In the genomic region with DNA sequence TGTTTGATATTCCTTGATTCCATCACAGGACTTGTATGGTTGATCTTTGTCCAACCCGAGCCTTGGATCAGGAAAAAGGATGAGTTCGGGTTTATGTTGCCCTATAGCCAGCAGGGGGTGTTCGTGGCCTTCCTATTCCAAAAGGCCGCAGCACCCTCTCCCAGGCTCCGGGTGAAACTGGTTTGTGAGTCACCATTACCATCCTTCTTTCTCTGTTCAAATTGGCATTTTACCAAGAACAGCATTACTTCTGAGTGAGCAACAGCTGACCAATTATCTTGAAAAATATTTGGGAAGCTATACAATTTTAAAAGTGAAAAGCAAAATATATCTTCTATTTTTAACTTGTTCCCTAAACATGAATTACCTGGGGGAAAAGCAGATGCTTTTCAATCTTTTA, we compare ENCODE assay signal across 7 cellular contexts. TPM values are rescaled to one million over a fixed set of nuclear protein-coding genes. Genes with fewer than 3 reads are reported as not detected.
DNase-seq lines count a peak whose midpoint lies in the region; ATAC-seq, FAIRE-seq and TF ChIP-seq lines count a peak whose summit lies in the region.

No MANE protein-coding gene starts in this region.

- TF ChIP-seq CTCF in brain microvascular endothelial cell (IDR thresholded peaks at IDR 0.05; ENCODE audit: low read depth, low read length, missing control alignments) (peak; percentile 79), smooth muscle cell (IDR thresholded peaks at IDR 0.05; ENCODE audit: borderline replicate concordance, insufficient read depth, poor library complexity, severe bottlenecking) (peak; percentile 74)

- peak overlapping the region; percentile 72 for H3K9ac ChIP-seq in smooth muscle cell (ENCODE audit: low read depth)

- no peaks in the 10 kb centered on the region for H3K79me2 ChIP-seq in smooth muscle cell (ENCODE audit: low read depth)

- H4K20me1 ChIP-seq in smooth muscle cell (ENCODE audit: low read depth) = no peaks in the 10 kb centered on the region

- H2AFZ ChIP-seq in smooth muscle cell (ENCODE audit: low read depth) = no peak overlapping the region

- ATAC-seq in HG02642 (IDR thresholded peaks at IDR 0.05; ENCODE audit: poor library complexity, unreplicated experiment) = no peak

- DNase-seq in GM12892 (ENCODE audit: insufficient read length) (peak; percentile 27), NCI-H2081 treated with DMSO at 0.1 percent for 48 hours (lab: John Stamatoyannopoulos, UW) (peak; percentile 78), UCSD-AML1 (lab: John Stamatoyannopoulos, UW; ENCODE audit: unreplicated experiment) (peak; percentile 54), brain microvascular endothelial cell (peak; percentile 94), iPS DF 4.7 (ENCODE audit: extremely low read depth, low spot score) (peak; percentile 41), smooth muscle cell (lab: John Stamatoyannopoulos, UW; ENCODE audit: unreplicated experiment) (peak; percentile 23)

- H3K27ac ChIP-seq in brain microvascular endothelial cell (peak overlapping the region; percentile 90), smooth muscle cell (ENCODE audit: low read depth) (peak overlapping the region; percentile 92)

- 3% methylated on average over 5 of the region's 5 CpGs for WGBS in smooth muscle cell (ENCODE audit: low lambda C conversion rate)

- peak overlapping the region; percentile 77 for H3K4me2 ChIP-seq in smooth muscle cell

- H3K27me3 ChIP-seq in brain microvascular endothelial cell (replicated peaks) = no peaks in the 10 kb centered on the region
- H3K27me3 ChIP-seq in smooth muscle cell (ENCODE audit: low read depth) = no peaks in the 10 kb centered on the region

- H3K4me1 ChIP-seq in smooth muscle cell (ENCODE audit: low read depth) = peaks cover 21% of the 10 kb centered on the region

- H3F3A ChIP-seq in smooth muscle cell (ENCODE audit: low read depth) = peaks cover 11% of the 10 kb centered on the region

- peak; percentile 53 for FAIRE-seq in GM12892 (lab: Jason Lieb, UNC)

- H3K4me3 ChIP-seq in brain microvascular endothelial cell (ENCODE audit: low read depth, low read length) (no peak overlapping the region), smooth muscle cell (no peak overlapping the region)

- in situ Hi-C loops in brain microvascular endothelial cell (cut with HindIII; ENCODE audit: low pct_ligation_motif_present, low sequenced_read_pairs) = no loop called here

- no peak for TF ChIP-seq POLR2A in GM12892 (IDR thresholded peaks at IDR 0.05; ENCODE audit: low read depth, low read length)

- H3K9me3 ChIP-seq in smooth muscle cell (replicated peaks; ENCODE audit: low read depth) = no peaks in the 10 kb centered on the region

- no peaks in the 10 kb centered on the region for H3K36me3 ChIP-seq in brain microvascular endothelial cell (replicated peaks)
- no peaks in the 10 kb centered on the region for H3K36me3 ChIP-seq in smooth muscle cell (ENCODE audit: low read depth)

RNA-seq across cellular contexts. Expression of a gene that starts 24.3 kb away (rescaled TPM):
- polyA plus RNA-seq in GM12892 (2012; ENCODE audit: missing spikeins) = not detected
- not detected in 2 replicates for total RNA-seq in smooth muscle cell
- not detected in 2 replicates for polyA plus RNA-seq in smooth muscle cell

RNA-seq across cellular contexts. Expression of a gene that starts 28.1 kb away (rescaled TPM):
- not detected for polyA plus RNA-seq in GM12892 (2012; ENCODE audit: missing spikeins)
- total RNA-seq in smooth muscle cell = 39.7 and 46.3 TPM in 2 replicates
- 4.5 and 14.4 TPM in 2 replicates for polyA plus RNA-seq in smooth muscle cell

RNA-seq across cellular contexts. Expression of a gene that starts 42.3 kb away (rescaled TPM):
- polyA plus RNA-seq in GM12892 (2012; ENCODE audit: missing spikeins) = not detected
- total RNA-seq in smooth muscle cell = not detected in 2 replicates
- not detected in 2 replicates for polyA plus RNA-seq in smooth muscle cell

RNA-seq across cellular contexts. Expression of a gene that starts 57.4 kb away (rescaled TPM):
- polyA plus RNA-seq in GM12892 (2012; ENCODE audit: missing spikeins) = not detected
- not detected in 2 replicates for total RNA-seq in smooth muscle cell
- polyA plus RNA-seq in smooth muscle cell = not detected in 2 replicates

Comparison
In these comparisons a context has a peak if more than half of its experiments do, and no peak if none do; other contexts are left out.
1. DNase-seq: peak in every context shown above with its lines; median percentile 94 in brain microvascular endothelial cell; 78 in NCI-H2081 treated with DMSO at 0.1 percent for 48 hours; 54 in UCSD-AML1; 41 in iPS DF 4.7; 27 in GM12892; 23 in smooth muscle cell.